Comparison of ENCODE assay signal across 2 cellular contexts in genomic region chr15:40235201-40235890, GRCh38.
A peak's percentile ranks its signal among the peaks of the same experiment; 100 is the strongest.
TF ChIP-seq lines count a peak whose summit lies in the region.

No MANE protein-coding gene starts in this region.

TF ChIP-seq in HEK293, 187 proteins besides CTCF, POLR2A, EP300 and RAD21 (continued from another document):
- TF ChIP-seq ZBTB10 (tag by site-specific recombination; IDR thresholded peaks at IDR 0.05) (no peak), REPIN1 (tag by site-specific recombination; IDR thresholded peaks at IDR 0.05; ENCODE audit: low read depth) (no peak), ZNF324 (tag by site-specific recombination; IDR thresholded peaks at IDR 0.05) (no peak), ZNF596 (tag by site-specific recombination; IDR thresholded peaks at IDR 0.05) (no peak), SP7 (tag by site-specific recombination; IDR thresholded peaks at IDR 0.05) (no peak), ZNF214 (tag by site-specific recombination; IDR thresholded peaks at IDR 0.05; ENCODE audit: borderline replicate concordance) (no peak), ZNF449 (tag by site-specific recombination; IDR thresholded peaks at IDR 0.05) (no peak), ZNF621 (tag by site-specific recombination; IDR thresholded peaks at IDR 0.05) (no peak), ZBTB7A (tag by site-specific recombination; IDR thresholded peaks at IDR 0.05; ENCODE audit: low read depth) (no peak), ZNF701 (tag by site-specific recombination; IDR thresholded peaks at IDR 0.05) (no peak), ZNF146 (tag by site-specific recombination; IDR thresholded peaks at IDR 0.05) (no peak), ZNF501 (tag by site-specific recombination; IDR thresholded peaks at IDR 0.05) (no peak), ZNF302 (tag by site-specific recombination; IDR thresholded peaks at IDR 0.05; ENCODE audit: low read depth) (no peak)

TF ChIP-seq in K562, 482 proteins besides CTCF, POLR2A, EP300 and RAD21 (continued from another document):
- TF ChIP-seq NFYB (IDR thresholded peaks at IDR 0.05; ENCODE audit: extremely low read depth, insufficient read length) (peak; percentile 56), NCOA4 (IDR thresholded peaks at IDR 0.05; ENCODE audit: partially characterized antibody) (no peak), RAD51 (IDR thresholded peaks at IDR 0.05; ENCODE audit: borderline replicate concordance, low read depth) (peak; percentile 50), HCFC1 (IDR thresholded peaks at IDR 0.05; ENCODE audit: low read depth, low read length) (no peak), BCLAF1 (IDR thresholded peaks at IDR 0.05; ENCODE audit: borderline replicate concordance in 1 of 2, control insufficient read depth in 1 of 2, low read depth in 2 of 2, low read length in 1 of 2) (no peak), ZFP30 (CRISPR knock-in tag; IDR thresholded peaks at IDR 0.05; ENCODE audit: borderline replicate concordance) (no peak), USF1 (CRISPR knock-in tag; IDR thresholded peaks at IDR 0.05) (peak; percentile 84), ZNF174 (CRISPR knock-in tag; IDR thresholded peaks at IDR 0.05) (no peak), REST (CRISPR knock-in tag; IDR thresholded peaks at IDR 0.05; ENCODE audit: low read depth) (no peak), TCF3 (CRISPR knock-in tag; IDR thresholded peaks at IDR 0.05) (no peak), MAFK (IDR thresholded peaks at IDR 0.05; ENCODE audit: low read length) (no peak), ELK3 (CRISPR knock-in tag; IDR thresholded peaks at IDR 0.05) (no peak), NRF1 (conservative IDR thresholded peaks at IDR 0.05 in 1 of 2, IDR thresholded peaks at IDR 0.05 in 1 of 2) (no peak), CCAR2 (IDR thresholded peaks at IDR 0.05; ENCODE audit: low read depth, low read length) (no peak), USF2 (CRISPR knock-in tag; IDR thresholded peaks at IDR 0.05) (peak; percentile 73), POLR2AphosphoS2 (IDR thresholded peaks at IDR 0.05; ENCODE audit: low read length) (no peak), ETV1 (tag; conservative IDR thresholded peaks at IDR 0.05; ENCODE audit: low read depth) (no peak)
